In the genomic region with DNA sequence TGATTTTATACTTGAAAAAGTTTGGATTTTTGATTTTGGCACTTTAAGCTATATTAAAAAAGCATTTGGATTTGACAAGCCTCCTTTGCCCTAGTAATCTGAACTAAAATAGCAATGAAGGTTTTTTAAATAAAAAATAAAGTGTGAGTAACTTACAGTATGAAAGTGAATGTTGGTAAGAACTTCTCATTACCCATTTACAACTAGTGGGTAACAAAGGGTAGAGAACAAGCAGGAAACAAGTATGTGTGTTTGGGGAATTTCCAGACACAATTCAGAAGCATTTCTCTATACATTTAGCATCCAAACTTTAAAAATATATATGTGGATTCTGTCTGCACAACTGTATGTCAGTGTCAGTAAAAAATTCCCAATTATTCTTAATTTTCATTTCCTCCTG, we compare ENCODE assay signal across 2 cellular contexts.
TF ChIP-seq lines count a peak whose summit lies in the region.

No MANE protein-coding gene starts in this region.

TF ChIP-seq in SK-N-SH, 30 proteins besides CTCF, POLR2A, EP300 and RAD21 (continued from another document):
- TF ChIP-seq FOSL2 (IDR thresholded peaks at IDR 0.05; ENCODE audit: borderline replicate concordance, low read depth) (no peak), ELF1 (IDR thresholded peaks at IDR 0.05) (no peak), MEF2A (IDR thresholded peaks at IDR 0.05; ENCODE audit: borderline replicate concordance, low read depth) (no peak), RFX5 (IDR thresholded peaks at IDR 0.05; ENCODE audit: low read length) (no peak), MXI1 (IDR thresholded peaks at IDR 0.05; ENCODE audit: low read depth, low read length) (no peak), FOXJ3 (CRISPR knock-in tag; IDR thresholded peaks at IDR 0.05) (no peak), YY1 (IDR thresholded peaks at IDR 0.05; ENCODE audit: low read depth) (no peak), EZH2phosphoT487 (IDR thresholded peaks at IDR 0.05; ENCODE audit: borderline replicate concordance, low read depth) (no peak), NRF1 (IDR thresholded peaks at IDR 0.05; ENCODE audit: low read depth, low read length) (no peak)
- TF ChIP-seq, protein P1, sequence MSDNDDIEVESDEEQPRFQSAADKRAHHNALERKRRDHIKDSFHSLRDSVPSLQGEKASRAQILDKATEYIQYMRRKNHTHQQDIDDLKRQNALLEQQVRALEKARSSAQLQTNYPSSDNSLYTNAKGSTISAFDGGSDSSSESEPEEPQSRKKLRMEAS (IDR thresholded peaks at IDR 0.05; ENCODE audit: low read depth) = no peak
- TF ChIP-seq, protein P2, sequence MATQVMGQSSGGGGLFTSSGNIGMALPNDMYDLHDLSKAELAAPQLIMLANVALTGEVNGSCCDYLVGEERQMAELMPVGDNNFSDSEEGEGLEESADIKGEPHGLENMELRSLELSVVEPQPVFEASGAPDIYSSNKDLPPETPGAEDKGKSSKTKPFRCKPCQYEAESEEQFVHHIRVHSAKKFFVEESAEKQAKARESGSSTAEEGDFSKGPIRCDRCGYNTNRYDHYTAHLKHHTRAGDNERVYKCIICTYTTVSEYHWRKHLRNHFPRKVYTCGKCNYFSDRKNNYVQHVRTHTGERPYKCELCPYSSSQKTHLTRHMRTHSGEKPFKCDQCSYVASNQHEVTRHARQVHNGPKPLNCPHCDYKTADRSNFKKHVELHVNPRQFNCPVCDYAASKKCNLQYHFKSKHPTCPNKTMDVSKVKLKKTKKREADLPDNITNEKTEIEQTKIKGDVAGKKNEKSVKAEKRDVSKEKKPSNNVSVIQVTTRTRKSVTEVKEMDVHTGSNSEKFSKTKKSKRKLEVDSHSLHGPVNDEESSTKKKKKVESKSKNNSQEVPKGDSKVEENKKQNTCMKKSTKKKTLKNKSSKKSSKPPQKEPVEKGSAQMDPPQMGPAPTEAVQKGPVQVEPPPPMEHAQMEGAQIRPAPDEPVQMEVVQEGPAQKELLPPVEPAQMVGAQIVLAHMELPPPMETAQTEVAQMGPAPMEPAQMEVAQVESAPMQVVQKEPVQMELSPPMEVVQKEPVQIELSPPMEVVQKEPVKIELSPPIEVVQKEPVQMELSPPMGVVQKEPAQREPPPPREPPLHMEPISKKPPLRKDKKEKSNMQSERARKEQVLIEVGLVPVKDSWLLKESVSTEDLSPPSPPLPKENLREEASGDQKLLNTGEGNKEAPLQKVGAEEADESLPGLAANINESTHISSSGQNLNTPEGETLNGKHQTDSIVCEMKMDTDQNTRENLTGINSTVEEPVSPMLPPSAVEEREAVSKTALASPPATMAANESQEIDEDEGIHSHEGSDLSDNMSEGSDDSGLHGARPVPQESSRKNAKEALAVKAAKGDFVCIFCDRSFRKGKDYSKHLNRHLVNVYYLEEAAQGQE (IDR thresholded peaks at IDR 0.05; ENCODE audit: low read depth, low read length) = no peak

TF ChIP-seq in SK-N-SH treated with all-trans-retinoic acid at 6 μM for 48 hours, 23 proteins besides CTCF, POLR2A, EP300 and RAD21 (continued from another document):
- TF ChIP-seq, protein P3, sequence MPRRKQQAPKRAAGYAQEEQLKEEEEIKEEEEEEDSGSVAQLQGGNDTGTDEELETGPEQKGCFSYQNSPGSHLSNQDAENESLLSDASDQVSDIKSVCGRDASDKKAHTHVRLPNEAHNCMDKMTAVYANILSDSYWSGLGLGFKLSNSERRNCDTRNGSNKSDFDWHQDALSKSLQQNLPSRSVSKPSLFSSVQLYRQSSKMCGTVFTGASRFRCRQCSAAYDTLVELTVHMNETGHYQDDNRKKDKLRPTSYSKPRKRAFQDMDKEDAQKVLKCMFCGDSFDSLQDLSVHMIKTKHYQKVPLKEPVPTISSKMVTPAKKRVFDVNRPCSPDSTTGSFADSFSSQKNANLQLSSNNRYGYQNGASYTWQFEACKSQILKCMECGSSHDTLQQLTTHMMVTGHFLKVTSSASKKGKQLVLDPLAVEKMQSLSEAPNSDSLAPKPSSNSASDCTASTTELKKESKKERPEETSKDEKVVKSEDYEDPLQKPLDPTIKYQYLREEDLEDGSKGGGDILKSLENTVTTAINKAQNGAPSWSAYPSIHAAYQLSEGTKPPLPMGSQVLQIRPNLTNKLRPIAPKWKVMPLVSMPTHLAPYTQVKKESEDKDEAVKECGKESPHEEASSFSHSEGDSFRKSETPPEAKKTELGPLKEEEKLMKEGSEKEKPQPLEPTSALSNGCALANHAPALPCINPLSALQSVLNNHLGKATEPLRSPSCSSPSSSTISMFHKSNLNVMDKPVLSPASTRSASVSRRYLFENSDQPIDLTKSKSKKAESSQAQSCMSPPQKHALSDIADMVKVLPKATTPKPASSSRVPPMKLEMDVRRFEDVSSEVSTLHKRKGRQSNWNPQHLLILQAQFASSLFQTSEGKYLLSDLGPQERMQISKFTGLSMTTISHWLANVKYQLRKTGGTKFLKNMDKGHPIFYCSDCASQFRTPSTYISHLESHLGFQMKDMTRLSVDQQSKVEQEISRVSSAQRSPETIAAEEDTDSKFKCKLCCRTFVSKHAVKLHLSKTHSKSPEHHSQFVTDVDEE (CRISPR knock-in tag; IDR thresholded peaks at IDR 0.05) = no peak
